25 cellular contexts compared by ENCODE assay signal in the genomic region with DNA sequence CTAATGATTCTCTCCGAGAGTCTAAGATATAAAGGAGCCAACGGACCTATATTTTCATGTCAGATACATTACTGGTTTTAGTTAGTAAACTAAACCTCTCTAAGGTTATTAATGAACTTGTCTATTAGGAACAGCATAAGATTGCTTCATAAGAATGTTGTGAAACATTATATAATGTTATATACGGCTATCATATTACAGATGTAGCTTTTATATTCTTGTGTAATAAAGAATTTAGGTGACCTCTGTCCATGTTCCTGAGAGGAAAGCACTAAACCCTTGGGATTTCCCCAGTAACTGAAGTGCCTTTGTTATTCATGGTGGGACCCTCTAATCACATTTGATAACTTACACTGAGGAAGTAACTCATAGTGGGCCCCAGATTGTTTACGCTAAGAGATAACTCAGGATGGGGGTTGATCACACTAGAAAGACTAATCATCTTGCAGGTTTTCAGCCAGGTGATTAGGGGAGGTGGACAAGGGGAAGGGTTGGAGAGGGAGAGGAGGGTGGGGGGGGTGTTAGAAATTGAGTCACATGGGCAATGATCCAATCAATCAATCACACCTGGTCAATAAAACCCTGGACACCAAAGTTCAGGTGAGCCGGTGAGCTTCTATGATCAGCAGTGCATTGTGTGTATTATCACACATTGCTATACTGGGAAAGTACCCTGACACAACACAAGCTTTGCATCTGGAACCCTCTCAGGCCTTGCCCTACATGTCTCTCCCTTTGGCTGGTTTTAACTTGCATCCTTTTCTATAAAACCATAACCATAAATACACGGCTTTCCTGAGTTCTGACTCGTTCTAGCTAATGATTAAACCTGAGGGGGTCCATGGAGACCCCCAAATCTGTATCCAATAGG. TPM values are rescaled to one million over a fixed set of nuclear protein-coding genes. Genes with fewer than 3 reads are reported as not detected.
DNase-seq lines count a peak whose midpoint lies in the region; ATAC-seq and TF ChIP-seq lines count a peak whose summit lies in the region.
"Had no signal": no experiment of that assay in that cellular context is flagged by ENCODE, and none has a peak within 500 bp of the region (broad histone marks: within the 10 kb centered on the region; RNA-seq: fewer than 3 reads in every experiment).

No MANE protein-coding gene starts in this region.

- peak; percentile 9 for DNase-seq in fibroblast of mammary gland (ENCODE audit: low read depth)
- no peak for DNase-seq in psoas muscle
- DNase-seq in HK-2 (ENCODE audit: unreplicated experiment), result no peak
- no peak for DNase-seq in central memory CD4-positive, alpha-beta T cell
- DNase-seq: activated CD4-positive, alpha-beta T cell treated with anti-CD3 and anti-CD28 coated beads, Interleukin-2, amount 50 U/mL, for 1 hour; activated CD8-positive, alpha-beta memory T cell treated with anti-CD3 and anti-CD28 coated beads, Interleukin-2, amount 50 U/mL, for 4 hours; cerebellar nuclear complex; effector CD4-positive, alpha-beta T cell; EL; naive thymus-derived CD4-positive, alpha-beta T cell; NCI-H1105 treated with DMSO at 0.1 percent for 48 hours; NCI-H2107; NCI-H510A; NK-92 treated with Interleukin-12 subunit alpha and Interleukin-12 subunit beta, amount 100 ng/mL, for 24 hours; occipital lobe; SJCRH30; WERI-Rb-1 had no signal

- peaks cover 11% of the 10 kb centered on the region for H3K9me3 ChIP-seq in psoas muscle
- H3K9me3 ChIP-seq: HAP-1 had no signal

- no peaks in the 10 kb centered on the region for H3K36me3 ChIP-seq in psoas muscle (ENCODE audit: insufficient read depth in 1 of 2, low read depth in 1 of 2)
- H3K36me3 ChIP-seq: esophagus muscularis mucosa, HAP-1, right atrium auricular region had no signal

- H3K27me3 ChIP-seq in psoas muscle (ENCODE audit: insufficient read depth in 3 of 3, low read length in 2 of 3), result no peaks in the 10 kb centered on the region
- H3K27me3 ChIP-seq: esophagus muscularis mucosa, right atrium auricular region, SJCRH30 had no signal

- peak overlapping the region; percentile 24 for H3K27ac ChIP-seq in psoas muscle
- H3K27ac ChIP-seq: esophagus muscularis mucosa, right atrium auricular region, SJCRH30, WERI-Rb-1 had no signal

- WGBS in psoas muscle, 3 donors, result 53 to 74% (median 56%) methylated on average over 7 of the region's 7 CpGs

- ATAC-seq in GM19025 (IDR thresholded peaks at IDR 0.05; ENCODE audit: low read depth, unreplicated experiment) (peak; percentile 61), HG03460 (IDR thresholded peaks at IDR 0.05; ENCODE audit: unreplicated experiment) (peak; percentile 53), psoas muscle (peak in 1 of 4 donors; percentile 7), HG03469 (IDR thresholded peaks at IDR 0.05; ENCODE audit: unreplicated experiment) (no peak)
- ATAC-seq: activated T-helper 17 cell treated with anti-CD3 and anti-CD28 coated beads, Interleukin-2, amount 50 U/mL, for 72 hours; naive thymus-derived CD4-positive, alpha-beta T cell; Panc1 had no signal

- peaks cover 67% of the 10 kb centered on the region for H3K4me1 ChIP-seq in psoas muscle
- H3K4me1 ChIP-seq: SJCRH30 had no signal

- intact Hi-C loops in psoas muscle (cut with DNase I), result no loop called here

- TF ChIP-seq CTCF in fibroblast of mammary gland (conservative IDR thresholded peaks at IDR 0.05; ENCODE audit: control insufficient read depth, insufficient read depth, low read depth, low read length) (no peak), psoas muscle (IDR thresholded peaks at IDR 0.05) (no peak)

- no peak overlapping the region for H3K4me3 ChIP-seq in fibroblast of mammary gland (ENCODE audit: control insufficient read depth, low read depth, low read length)
- H3K4me3 ChIP-seq in psoas muscle, result no peak overlapping the region
- H3K4me3 ChIP-seq: esophagus muscularis mucosa, HAP-1, right atrium auricular region, SJCRH30 had no signal

RNA-seq across cellular contexts. Expression of a gene that starts 25.8 kb away (rescaled TPM):
- 100 to 1,000 TPM; 273 to 456 (median 349) TPM for total RNA-seq in psoas muscle
- polyA plus RNA-seq in psoas muscle, result 100 to 1,000 TPM in 2 of 3 donors, 10 to 100 TPM in 1; 95.9 to 410 (median 135) TPM
